In genomic region chr12:65335021-65335714, GRCh38 we compare ENCODE assay signal across 10 cellular contexts. TPM values are rescaled to one million over a fixed set of nuclear protein-coding genes. Genes with fewer than 3 reads are reported as not detected.
A peak's percentile ranks its signal among the peaks of the same experiment; 100 is the strongest.
DNase-seq lines count a peak whose midpoint lies in the region; ATAC-seq, FAIRE-seq and TF ChIP-seq lines count a peak whose summit lies in the region.
"Had no signal": no experiment of that assay in that cellular context is flagged by ENCODE, and none has a peak within 500 bp of the region (broad histone marks: within the 10 kb centered on the region; RNA-seq: fewer than 3 reads in every experiment).

No MANE protein-coding gene starts in this region.

- peaks cover 0 to 20% (median 4%) of the 10 kb centered on the region in 12 donors for H3K4me1 ChIP-seq in heart left ventricle

- peaks cover 0 to 35% (median 6%) of the 10 kb centered on the region in 9 donors for H3K36me3 ChIP-seq in heart left ventricle

- no peak for TF ChIP-seq CTCF in heart left ventricle (IDR thresholded peaks at IDR 0.05)
- TF ChIP-seq CTCF in dorsolateral prefrontal cortex (IDR thresholded peaks at IDR 0.05 in 54 of 56, conservative IDR thresholded peaks at IDR 0.05 in 2 of 56; ENCODE audit: low read depth in 1 of 56, partially characterized antibody in 56 of 56): no peak

- DNase-seq in heart left ventricle: peak in 4 of 5 donors; percentile 25 to 64 (median 34)
- no peak for DNase-seq in sciatic nerve (ENCODE audit: low spot score)
- DNase-seq in dorsolateral prefrontal cortex: no peak
- DNase-seq: NCI-H524 had no signal

- no peak for TF ChIP-seq POLR2A in heart left ventricle (IDR thresholded peaks at IDR 0.05)

- H3K9me3 ChIP-seq in heart left ventricle: no peaks in the 10 kb centered on the region

- H3K4me3 ChIP-seq in heart left ventricle (no peak overlapping the region), dorsolateral prefrontal cortex (no peak overlapping the region)

- WGBS in heart left ventricle, 4 donors: 73 to 79% (median 75%) methylated on average over 5 of the region's 5 CpGs

- H3K27me3 ChIP-seq in heart left ventricle (no peaks in the 10 kb centered on the region), dorsolateral prefrontal cortex (peaks cover 0 to 3% (median 0%) of the 10 kb centered on the region in 45 donors)

- intact Hi-C loops in heart left ventricle (cut with DNase I) (no loop called here), sciatic nerve (cut with DNase I) (no loop called here), dorsolateral prefrontal cortex (cut with DNase I) (no loop called here)

- ATAC-seq in SK-N-SH treated with all-trans-retinoic acid at 6 μM for 48 hours (peak; percentile 85), heart left ventricle (peak; percentile 70 to 91 (median 86)), sciatic nerve (peak; percentile 95), HG02642 (IDR thresholded peaks at IDR 0.05; ENCODE audit: poor library complexity, unreplicated experiment) (no peak), GM19463 (IDR thresholded peaks at IDR 0.05; ENCODE audit: unreplicated experiment) (no peak), HG03139 (IDR thresholded peaks at IDR 0.05; ENCODE audit: unreplicated experiment) (no peak)

- H3K27ac ChIP-seq in heart left ventricle (peak overlapping the region in 8 of 12 donors; percentile 38 to 72 (median 66)), dorsolateral prefrontal cortex (no peak overlapping the region)

- peak; percentile 99 for FAIRE-seq in G401.6 (lab: Jason Lieb, UNC)
- FAIRE-seq: frontal cortex had no signal

TF ChIP-seq in SK-N-SH treated with all-trans-retinoic acid at 6 μM for 48 hours, 23 proteins besides CTCF, POLR2A, EP300 and RAD21:
- no peak for TF ChIP-seq CSRNP3 (CRISPR knock-in tag; IDR thresholded peaks at IDR 0.05)
- TF ChIP-seq ARNTL (CRISPR knock-in tag; IDR thresholded peaks at IDR 0.05; ENCODE audit: borderline replicate concordance, low read depth): no peak
- no peak for TF ChIP-seq RARB (CRISPR knock-in tag; IDR thresholded peaks at IDR 0.05)
- no peak for TF ChIP-seq PATZ1 (CRISPR knock-in tag; IDR thresholded peaks at IDR 0.05; ENCODE audit: borderline replicate concordance)
- TF ChIP-seq TSHZ2 (CRISPR knock-in tag; IDR thresholded peaks at IDR 0.05): no peak
- no peak for TF ChIP-seq SNAI2 (CRISPR knock-in tag; IDR thresholded peaks at IDR 0.05)
- TF ChIP-seq ZNF70 (CRISPR knock-in tag; IDR thresholded peaks at IDR 0.05): no peak
- TF ChIP-seq PPARA (CRISPR knock-in tag; IDR thresholded peaks at IDR 0.05; ENCODE audit: borderline replicate concordance): no peak
- TF ChIP-seq OSR1 (CRISPR knock-in tag; IDR thresholded peaks at IDR 0.05): no peak
- TF ChIP-seq ZNF565 (CRISPR knock-in tag; conservative IDR thresholded peaks at IDR 0.05; ENCODE audit: low read depth): no peak
- no peak for TF ChIP-seq ZFP30 (CRISPR knock-in tag; IDR thresholded peaks at IDR 0.05)
- no peak for TF ChIP-seq ZNF8 (CRISPR knock-in tag; IDR thresholded peaks at IDR 0.05)
- no peak for TF ChIP-seq ESRRG (CRISPR knock-in tag; IDR thresholded peaks at IDR 0.05)
- TF ChIP-seq ZC3H10 (CRISPR knock-in tag; IDR thresholded peaks at IDR 0.05): no peak
- TF ChIP-seq BACH2 (CRISPR knock-in tag; IDR thresholded peaks at IDR 0.05; ENCODE audit: borderline replicate concordance): no peak
- no peak for TF ChIP-seq ISL1 (CRISPR knock-in tag; IDR thresholded peaks at IDR 0.05)
- TF ChIP-seq ZFP3 (CRISPR knock-in tag; IDR thresholded peaks at IDR 0.05): no peak
- no peak for TF ChIP-seq CREB5 (CRISPR knock-in tag; IDR thresholded peaks at IDR 0.05; ENCODE audit: low read depth)
- no peak for TF ChIP-seq CSDC2 (CRISPR knock-in tag; IDR thresholded peaks at IDR 0.05)

RNA-seq across cellular contexts. Expression of gene MSRB3, which starts 56.7 kb away (rescaled TPM):
- 100 to 1,000 TPM in 7 of 9 donors, 10 to 100 TPM in 2; 64.6 to 165 (median 129) TPM for total RNA-seq in heart left ventricle
- polyA plus RNA-seq in heart left ventricle: 10 to 100 TPM; 54.1 to 71.5 TPM
- total RNA-seq in sciatic nerve: 64.2 TPM
- 10 to 100 TPM in 119 of 120 experiments, 1 to 10 TPM in 1; 9.5 to 45.8 (median 20.7) TPM for total RNA-seq in dorsolateral prefrontal cortex

Comparison
In these comparisons a context has a peak if more than half of its experiments do, and no peak if none do; other contexts are left out.
1. ATAC-seq: peak in SK-N-SH treated with all-trans-retinoic acid at 6 μM for 48 hours (single experiment), heart left ventricle (4 of 4) and sciatic nerve (single experiment); none in HG02642 (single experiment), GM19463 (single experiment) and HG03139 (single experiment).
2. DNase-seq: peak in heart left ventricle (4 of 5); none in sciatic nerve (single experiment) and dorsolateral prefrontal cortex (0 of 10).
3. H3K27ac ChIP-seq: peak in heart left ventricle (8 of 12); none in dorsolateral prefrontal cortex (0 of 59).